1 cellular context compared by ENCODE assay signal in the genomic region with DNA sequence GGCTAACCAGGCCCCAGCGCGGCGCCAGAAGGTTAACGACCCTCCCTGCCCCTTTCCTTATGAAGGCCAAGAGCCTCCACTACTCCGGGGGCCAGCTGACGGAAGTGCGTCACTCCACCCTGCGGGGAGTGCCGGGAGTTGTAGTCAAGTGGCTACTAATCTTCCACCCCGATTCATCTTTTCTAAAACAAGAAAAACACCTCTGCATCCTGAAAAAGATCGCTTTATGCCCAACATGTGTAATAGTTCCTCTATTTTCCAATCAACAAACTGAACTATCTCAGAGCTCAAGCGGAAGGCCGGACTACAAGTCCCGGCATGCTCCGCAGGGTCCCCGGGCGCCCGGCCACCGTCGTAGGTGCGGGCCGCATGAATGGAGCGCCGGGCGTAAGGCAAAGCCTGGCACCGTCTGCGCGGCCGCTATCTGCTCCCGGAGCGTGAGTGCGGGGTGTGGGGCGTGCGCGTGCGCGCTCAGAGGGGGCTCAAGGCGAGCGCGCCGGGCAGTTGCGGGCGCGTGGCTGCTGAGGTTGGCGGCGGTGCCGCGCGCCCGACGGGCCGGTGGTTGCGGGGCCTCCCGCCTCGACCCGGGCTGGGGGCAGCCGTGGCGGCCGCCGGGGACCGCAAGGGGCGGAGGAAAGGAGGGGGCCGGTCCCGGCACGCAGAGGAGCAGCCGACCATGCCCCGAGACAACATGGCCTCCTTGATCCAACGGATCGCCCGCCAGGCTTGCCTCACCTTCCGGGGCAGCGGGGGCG.
A peak's percentile ranks its signal among the peaks of the same experiment; 100 is the strongest.
TF ChIP-seq lines count a peak whose summit lies in the region.

Gene ADO, plus strand, starts transcription at position 337 of the 755 bp plus-strand sequence. Its CDS starts 340 bp downstream, at position 677.

TF ChIP-seq in WTC11, 78 proteins besides CTCF, POLR2A, EP300 and RAD21 (continued from another document):
- TF ChIP-seq, protein P1, sequence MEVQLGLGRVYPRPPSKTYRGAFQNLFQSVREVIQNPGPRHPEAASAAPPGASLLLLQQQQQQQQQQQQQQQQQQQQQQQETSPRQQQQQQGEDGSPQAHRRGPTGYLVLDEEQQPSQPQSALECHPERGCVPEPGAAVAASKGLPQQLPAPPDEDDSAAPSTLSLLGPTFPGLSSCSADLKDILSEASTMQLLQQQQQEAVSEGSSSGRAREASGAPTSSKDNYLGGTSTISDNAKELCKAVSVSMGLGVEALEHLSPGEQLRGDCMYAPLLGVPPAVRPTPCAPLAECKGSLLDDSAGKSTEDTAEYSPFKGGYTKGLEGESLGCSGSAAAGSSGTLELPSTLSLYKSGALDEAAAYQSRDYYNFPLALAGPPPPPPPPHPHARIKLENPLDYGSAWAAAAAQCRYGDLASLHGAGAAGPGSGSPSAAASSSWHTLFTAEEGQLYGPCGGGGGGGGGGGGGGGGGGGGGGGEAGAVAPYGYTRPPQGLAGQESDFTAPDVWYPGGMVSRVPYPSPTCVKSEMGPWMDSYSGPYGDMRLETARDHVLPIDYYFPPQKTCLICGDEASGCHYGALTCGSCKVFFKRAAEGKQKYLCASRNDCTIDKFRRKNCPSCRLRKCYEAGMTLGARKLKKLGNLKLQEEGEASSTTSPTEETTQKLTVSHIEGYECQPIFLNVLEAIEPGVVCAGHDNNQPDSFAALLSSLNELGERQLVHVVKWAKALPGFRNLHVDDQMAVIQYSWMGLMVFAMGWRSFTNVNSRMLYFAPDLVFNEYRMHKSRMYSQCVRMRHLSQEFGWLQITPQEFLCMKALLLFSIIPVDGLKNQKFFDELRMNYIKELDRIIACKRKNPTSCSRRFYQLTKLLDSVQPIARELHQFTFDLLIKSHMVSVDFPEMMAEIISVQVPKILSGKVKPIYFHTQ (CRISPR knock-in tag; IDR thresholded peaks at IDR 0.05), result no peak
- peak; percentile 78 for TF ChIP-seq CREM (CRISPR knock-in tag; IDR thresholded peaks at IDR 0.05)
- TF ChIP-seq ZNF671 (CRISPR knock-in tag; IDR thresholded peaks at IDR 0.05), result no peak
- no peak for TF ChIP-seq ZNF219 (CRISPR knock-in tag; IDR thresholded peaks at IDR 0.05; ENCODE audit: borderline replicate concordance)
- TF ChIP-seq SP1 (CRISPR knock-in tag; conservative IDR thresholded peaks at IDR 0.05), result peak; percentile 67
- 0 out of 2 replicates have a peak, but pooled peaks have one; percentile 17 for TF ChIP-seq USF2 (CRISPR knock-in tag; IDR thresholded peaks at IDR 0.05)
- TF ChIP-seq, protein P2, sequence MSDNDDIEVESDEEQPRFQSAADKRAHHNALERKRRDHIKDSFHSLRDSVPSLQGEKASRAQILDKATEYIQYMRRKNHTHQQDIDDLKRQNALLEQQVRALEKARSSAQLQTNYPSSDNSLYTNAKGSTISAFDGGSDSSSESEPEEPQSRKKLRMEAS (CRISPR knock-in tag; IDR thresholded peaks at IDR 0.05), result peak; percentile 68; the same call in 1 of the 2 replicates
- TF ChIP-seq, protein P3, sequence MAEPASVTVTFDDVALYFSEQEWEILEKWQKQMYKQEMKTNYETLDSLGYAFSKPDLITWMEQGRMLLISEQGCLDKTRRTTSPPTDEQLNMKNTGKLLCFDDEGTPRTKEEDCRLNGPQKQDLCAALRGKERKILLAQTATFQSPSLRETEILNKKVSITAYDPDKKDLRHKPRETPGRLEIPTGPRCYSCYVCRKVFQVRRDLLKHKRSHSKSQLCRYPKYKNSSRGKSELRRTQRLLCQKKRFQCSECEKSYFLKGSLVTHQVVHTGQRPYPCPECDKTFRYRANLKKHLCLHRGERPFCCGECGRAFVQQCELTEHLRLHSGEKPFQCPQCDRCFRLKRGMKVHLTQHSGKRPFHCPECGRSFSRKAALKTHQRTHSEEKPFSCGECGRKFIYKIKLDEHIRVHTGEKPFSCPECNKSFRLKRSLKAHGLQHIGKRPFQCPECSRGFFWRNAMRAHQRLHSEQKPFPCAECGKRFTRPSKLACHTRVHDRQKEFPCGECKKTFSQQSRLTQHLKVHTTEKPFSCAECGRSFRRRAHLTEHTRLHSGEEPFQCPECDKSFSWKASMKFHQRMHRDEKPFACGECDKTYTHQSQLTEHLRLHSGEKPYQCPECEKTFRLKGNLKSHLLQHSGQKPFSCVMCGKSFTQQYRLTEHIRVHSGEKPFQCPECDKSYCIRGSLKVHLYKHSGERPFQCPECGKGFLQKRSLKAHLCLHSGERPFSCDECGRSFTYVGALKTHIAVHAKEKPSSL (CRISPR knock-in tag; conservative IDR thresholded peaks at IDR 0.05), result no peak
- no peak; the same call in 1 of the 2 replicates for TF ChIP-seq CREB1 (CRISPR knock-in tag; IDR thresholded peaks at IDR 0.05)
TF ChIP-seq in WTC11: peak in this region for 16.
